8 cellular contexts compared by ENCODE assay signal in genomic region chr9:126516936-126517750, GRCh38.
DNase-seq lines count a peak whose midpoint lies in the region; ATAC-seq, FAIRE-seq and TF ChIP-seq lines count a peak whose summit lies in the region.

No MANE protein-coding gene starts in this region.

- H3K27ac ChIP-seq in HL-60 (replicated peaks) (no peak overlapping the region), right lobe of liver (no peak overlapping the region)

- POLR2A ChIA-PET in Caco-2 (lab: Charles Lee), result no interaction called here

- H3K27ac Mint-ChIP-seq in Caco-2 (ENCODE audit: unreplicated experiment), result no peak overlapping the region

- FAIRE-seq in bronchial epithelial cell (lab: Jason Lieb, UNC), result peak; percentile 97

- intact Hi-C loops in Caco-2 (cut with micrococcal nuclease; ENCODE audit: unreplicated experiment), result loop anchor here (5.0 kb wide), 1 partner anchor 40 kb away; no protein-coding TSS in a partner anchor
- intact Hi-C loops in right lobe of liver (cut with DNase I), result no loop called here

- peaks cover 6% of the 10 kb centered on the region for H3K4me1 Mint-ChIP-seq in Caco-2 (ENCODE audit: low read depth, unreplicated experiment)

- peaks cover 20% of the 10 kb centered on the region for H3K27me3 Mint-ChIP-seq in Caco-2 (ENCODE audit: insufficient read depth, unreplicated experiment)

- H3K27me3 ChIP-seq in Caco-2 (replicated peaks; ENCODE audit: control insufficient read depth, insufficient read depth, low read length) (peaks cover 2% of the 10 kb centered on the region), HL-60 (ENCODE audit: insufficient read depth, poor library complexity, severe bottlenecking) (peaks cover 34% of the 10 kb centered on the region), bronchial epithelial cell (ENCODE audit: control insufficient read depth, insufficient read depth, low read length) (peaks cover 24% of the 10 kb centered on the region), right lobe of liver (peaks cover 3 to 16% of the 10 kb centered on the region in 2 donors)

- H3K36me3 Mint-ChIP-seq in Caco-2 (ENCODE audit: insufficient read depth, unreplicated experiment), result no peaks in the 10 kb centered on the region

- H3K4me3 Mint-ChIP-seq in Caco-2 (ENCODE audit: unreplicated experiment), result peak overlapping the region; percentile 60

- ATAC-seq in right lobe of liver (peak; percentile 42 to 63 (median 55)), HG02840 (IDR thresholded peaks at IDR 0.05; ENCODE audit: low FRiP score, unreplicated experiment) (no peak), GM18867 (IDR thresholded peaks at IDR 0.05; ENCODE audit: unreplicated experiment) (no peak)

- DNase-seq in Caco-2 (peak; percentile 47 to 59), HL-60 (ENCODE audit: low read depth in 1 of 2, low spot score in 1 of 2) (peak; percentile 54 to 62), SK-MEL-5 (ENCODE audit: low read depth, low spot score) (peak; percentile 81), bronchial epithelial cell (ENCODE audit: low read depth) (peak; percentile 78), right lobe of liver (no peak)
- DNase-seq in stimulated activated CD8-positive, alpha-beta memory T cell treated with anti-CD3 and anti-CD28 coated beads, Interleukin-15, amount 100 ng/mL, for 48 hours (ENCODE audit: low read depth in 2 of 2), result peak; percentile 50 to 54

- BruUV-seq in Caco-2 (replicated peaks; lab: Mats Ljungman, UMichigan), result no TSS peak

- no peak for TF ChIP-seq POLR2A in right lobe of liver (IDR thresholded peaks at IDR 0.05)

- H3K9me3 ChIP-seq in Caco-2 (0 out of 2 replicates have a peak, but pooled peaks cover 2% of the 10 kb centered on the region), right lobe of liver (no peaks in the 10 kb centered on the region)

- H3K4me3 ChIP-seq in Caco-2 (ENCODE audit: low read depth, low read length), result no peak overlapping the region
- peak overlapping the region; percentile 27 for H3K4me3 ChIP-seq in HL-60 (replicated peaks; ENCODE audit: insufficient read depth, low read length)
- no peak overlapping the region for H3K4me3 ChIP-seq in bronchial epithelial cell (ENCODE audit: low read depth, low read length)
- H3K4me3 ChIP-seq in right lobe of liver, result peak overlapping the region in 1 of 3 donors; percentile 8

- no peaks in the 10 kb centered on the region for H3K9me3 Mint-ChIP-seq in Caco-2 (ENCODE audit: unreplicated experiment)

- CTCF ChIA-PET in Caco-2 (lab: Charles Lee), result interaction anchor here (1.2 kb wide), 1 partner anchor 41 kb away, joined by 3 read pairs; no protein-coding TSS in a partner anchor

- 12% methylated on average over 27 of the region's 31 CpGs for WGBS in right lobe of liver (ENCODE audit: insufficient coverage, low coverage, low lambda C conversion rate, missing lambda C conversion rate)

- H3K4me1 ChIP-seq in Caco-2 (peaks cover 13% of the 10 kb centered on the region), right lobe of liver (peaks cover 0 to 5% (median 0%) of the 10 kb centered on the region in 4 donors)

- TF ChIP-seq CTCF in Caco-2 (IDR thresholded peaks at IDR 0.05; ENCODE audit: insufficient read depth in 1 of 2, low read depth in 1 of 2, low read length in 1 of 2, severe bottlenecking in 1 of 2, unreplicated experiment in 1 of 2) (no peak), HL-60 (IDR thresholded peaks at IDR 0.05; ENCODE audit: insufficient read depth, low read length) (no peak), bronchial epithelial cell (IDR thresholded peaks at IDR 0.05; ENCODE audit: insufficient read depth, low read length, severe bottlenecking) (no peak), right lobe of liver (IDR thresholded peaks at IDR 0.05) (no peak)

- H3K36me3 ChIP-seq in Caco-2 (ENCODE audit: control insufficient read depth, insufficient read depth, low read length), result no peaks in the 10 kb centered on the region
- H3K36me3 ChIP-seq in bronchial epithelial cell (ENCODE audit: control insufficient read depth, insufficient read depth, low read length), result no peaks in the 10 kb centered on the region
- no peaks in the 10 kb centered on the region for H3K36me3 ChIP-seq in right lobe of liver

- in situ Hi-C loops in SK-MEL-5 (cut with HindIII; ENCODE audit: low pct_unique_long_range_greater_than_20kb, low sequenced_read_pairs), result no loop called here

Comparison
In these comparisons a context has a peak if more than half of its experiments do, and no peak if none do; other contexts are left out.
1. DNase-seq: peak in Caco-2 (2 of 2), HL-60 (2 of 2), SK-MEL-5 (single experiment), bronchial epithelial cell (single experiment) and stimulated activated CD8-positive, alpha-beta memory T cell treated with anti-CD3 and anti-CD28 coated beads, Interleukin-15, amount 100 ng/mL, for 48 hours (2 of 2); none in right lobe of liver (0 of 3).
2. ATAC-seq: peak in right lobe of liver (4 of 4); none in HG02840 (single experiment) and GM18867 (single experiment).